Comparison of ENCODE assay signal across 8 cellular contexts in the genomic region with DNA sequence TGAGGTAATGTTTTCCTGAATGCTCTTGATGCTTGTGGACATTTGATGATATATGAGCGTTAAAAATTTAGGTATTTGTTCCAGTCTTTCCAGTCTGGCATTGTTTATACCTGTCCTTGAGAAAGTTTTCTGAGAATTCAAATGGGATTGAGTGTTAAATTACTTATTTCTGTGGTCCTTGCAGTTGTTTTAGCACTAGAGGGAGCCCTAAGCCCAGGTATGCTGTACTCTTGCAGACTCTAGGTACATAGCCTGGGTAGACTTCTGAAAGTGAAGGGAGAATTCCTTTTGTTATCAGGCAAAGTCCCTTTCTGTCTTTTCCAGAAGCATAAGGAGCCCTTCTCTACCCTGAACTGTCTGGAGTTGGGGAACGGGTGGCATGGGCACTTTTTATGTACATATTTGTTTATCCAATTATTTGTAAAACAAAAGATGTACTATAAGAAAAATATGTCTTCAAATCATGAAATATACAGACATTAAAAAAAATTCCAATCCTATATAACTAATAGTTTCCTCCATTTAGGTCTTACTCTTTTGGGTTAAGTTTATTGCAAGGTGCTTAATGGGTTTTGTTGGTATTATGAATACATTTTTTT.
DNase-seq lines count a peak whose midpoint lies in the region; ATAC-seq and TF ChIP-seq lines count a peak whose summit lies in the region.

No MANE protein-coding gene starts in this region.

- no peak overlapping the region for H3K4me3 ChIP-seq in AG09309 (ENCODE audit: control insufficient read depth, low read depth, low read length)

- peak; percentile 59 for TF ChIP-seq CTCF in AG09309 (IDR thresholded peaks at IDR 0.05; ENCODE audit: control insufficient read depth, insufficient read depth, low read depth, low read length, missing control alignments)
- peak; percentile 51; the same call in 1 of the 2 replicates for TF ChIP-seq CTCF in GM12874 (IDR thresholded peaks at IDR 0.05; ENCODE audit: insufficient read depth, low read depth, low read length)

- intact Hi-C loops in posterior cingulate gyrus (cut with DNase I): no loop called here

- peak; percentile 66 for ATAC-seq in HG02642 (IDR thresholded peaks at IDR 0.05; ENCODE audit: poor library complexity, unreplicated experiment)

- DNase-seq in AG09309 (ENCODE audit: low read depth) (peak; percentile 3), NCI-H1092 treated with DMSO at 0.1 percent for 48 hours (lab: John Stamatoyannopoulos, UW) (peak; percentile 43), SW480 (ENCODE audit: low spot score) (peak; percentile 77), globus pallidus (ENCODE audit: low spot score) (peak; percentile 5), smooth muscle cell of the brain vasculature (ENCODE audit: low read depth, low spot score) (peak; percentile 46), posterior cingulate gyrus (no peak)

Comparison
In these comparisons a context has a peak if more than half of its experiments do, and no peak if none do; other contexts are left out.
1. DNase-seq: peak in AG09309 (single experiment), NCI-H1092 treated with DMSO at 0.1 percent for 48 hours (single experiment), SW480 (single experiment), globus pallidus (single experiment) and smooth muscle cell of the brain vasculature (single experiment); none in posterior cingulate gyrus (0 of 10).